8 cellular contexts compared by ENCODE assay signal in the genomic region with DNA sequence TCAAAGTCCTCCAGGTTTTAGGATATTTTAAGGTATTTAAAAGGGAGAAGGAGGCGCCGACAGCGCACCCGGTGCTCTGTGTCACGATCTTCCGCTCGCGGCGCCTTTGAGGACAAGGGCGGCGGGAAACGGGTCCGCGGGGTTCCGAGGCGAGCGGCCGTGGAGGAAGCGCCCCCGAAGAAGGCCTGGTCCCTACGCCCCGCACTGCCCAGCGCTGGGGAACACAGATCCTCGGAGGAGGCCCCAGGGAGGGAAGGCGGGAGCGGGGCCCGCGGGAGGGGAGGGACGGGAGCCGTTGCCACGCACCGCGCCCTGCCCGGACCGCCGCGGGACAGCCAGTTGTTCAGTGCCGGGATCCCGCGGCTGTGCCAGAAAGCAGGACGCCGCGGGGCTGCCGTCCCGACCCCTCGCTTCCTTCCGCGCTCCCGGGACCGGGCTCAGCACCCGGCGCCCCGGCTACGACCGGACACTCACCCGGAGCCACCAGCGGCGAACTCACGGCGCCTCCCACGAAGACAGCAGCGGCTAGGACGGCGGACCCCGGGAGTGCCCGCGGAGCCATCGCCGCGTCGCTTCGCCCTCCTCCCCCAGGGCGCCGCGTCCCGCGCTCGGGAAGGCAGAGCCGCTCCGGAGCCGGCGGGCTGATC. TPM values are rescaled to one million over a fixed set of nuclear protein-coding genes. Genes with fewer than 3 reads are reported as not detected.
DNase-seq lines count a peak whose midpoint lies in the region; ATAC-seq lines count a peak whose summit lies in the region.

No MANE protein-coding gene starts in this region.

- H3K9me3 ChIP-seq in HUES64 (ENCODE audit: insufficient read depth, low read depth, low read length): no peaks in the 10 kb centered on the region
- no peaks in the 10 kb centered on the region for H3K9me3 ChIP-seq in ectodermal cell (ENCODE audit: control insufficient read depth, low read length)

- WGBS in HUES64: under 1% methylated on average over 82 of the region's 82 CpGs
- WGBS in ectodermal cell, 2 experiments: 0% methylated on average over 82 of the region's 82 CpGs

- H3K27me3 ChIP-seq in HUES64 (ENCODE audit: insufficient read depth, low read length) (peaks cover 9% of the 10 kb centered on the region), ectodermal cell (ENCODE audit: control insufficient read depth, insufficient read depth, low read length, poor library complexity, severe bottlenecking) (peaks cover 20% of the 10 kb centered on the region)

- in situ Hi-C loops in G401 (cut with HindIII; ENCODE audit: low sequenced_read_pairs): no loop called here

- H3K4me1 ChIP-seq in HUES64 (ENCODE audit: insufficient read depth, low read length) (peaks cover 21% of the 10 kb centered on the region), ectodermal cell (ENCODE audit: control insufficient read depth, insufficient read depth, low read length) (peaks cover 13% of the 10 kb centered on the region)

- H3K36me3 ChIP-seq in HUES64 (ENCODE audit: insufficient read depth, low read length) (no peaks in the 10 kb centered on the region), ectodermal cell (ENCODE audit: control insufficient read depth, insufficient read depth, low read length) (no peaks in the 10 kb centered on the region)

- ATAC-seq in GM21423 (IDR thresholded peaks at IDR 0.05; ENCODE audit: unreplicated experiment): peak; percentile 7
- ATAC-seq in stimulated activated naive CD8-positive, alpha-beta T cell treated with anti-CD3 and anti-CD28 coated beads, Interleukin-15, Interleukin-2, amounts not matched to agents 100 U/mL and 50 U/mL, for 24 hours: peak; percentile 15

- H3K4me3 ChIP-seq in HUES64 (ENCODE audit: low read length) (peak overlapping the region; percentile 92), ectodermal cell (ENCODE audit: insufficient read depth, low read depth, low read length) (peak overlapping the region; percentile 70)

- peak; percentile 39 for DNase-seq in G401 (ENCODE audit: low spot score)
- peak; percentile 58 for DNase-seq in activated CD4-positive, alpha-beta T cell treated with anti-CD3 and anti-CD28 coated beads for 48 hours
- peak; percentile 43 for DNase-seq in midbrain (lab: John Stamatoyannopoulos, UW)
- DNase-seq in stimulated activated naive CD8-positive, alpha-beta T cell treated with anti-CD3 and anti-CD28 coated beads, Interleukin-15, Interleukin-2, amounts not matched to agents 100 U/mL and 50 U/mL, for 24 hours: peak; percentile 51
- DNase-seq in HK-2 (ENCODE audit: unreplicated experiment): no peak

- peak overlapping the region; percentile 85 for H3K9ac ChIP-seq in HUES64 (ENCODE audit: low read depth, low read length)

- H3K27ac ChIP-seq in HUES64 (ENCODE audit: low read depth, low read length) (peak overlapping the region; percentile 65; the same call in 1 of the 2 replicates), ectodermal cell (ENCODE audit: insufficient read depth, low read depth, low read length, poor library complexity, severe bottlenecking) (no peak overlapping the region)

RNA-seq across cellular contexts. Expression of gene RELL1, which starts 0.3 kb away (rescaled TPM):
- total RNA-seq in G401 (2014; rRNA removed; shearing (Covaris generic)): 14.3 and 34.0 TPM in 2 replicates
- polyA plus RNA-seq in HUES64 (2013, experiment 1 of 2): 5.5 TPM
- polyA plus RNA-seq in HUES64 (2013, experiment 2 of 2): 6.9 TPM
- polyA plus RNA-seq in ectodermal cell (2013, experiment 1 of 4): 9.2 TPM
- 7.7 TPM for polyA plus RNA-seq in ectodermal cell (2013, experiment 2 of 4)
- polyA plus RNA-seq in ectodermal cell (2013, experiment 3 of 4): 4.7 TPM
- 4.6 TPM for polyA plus RNA-seq in ectodermal cell (2013, experiment 4 of 4)
